In the genomic region with DNA sequence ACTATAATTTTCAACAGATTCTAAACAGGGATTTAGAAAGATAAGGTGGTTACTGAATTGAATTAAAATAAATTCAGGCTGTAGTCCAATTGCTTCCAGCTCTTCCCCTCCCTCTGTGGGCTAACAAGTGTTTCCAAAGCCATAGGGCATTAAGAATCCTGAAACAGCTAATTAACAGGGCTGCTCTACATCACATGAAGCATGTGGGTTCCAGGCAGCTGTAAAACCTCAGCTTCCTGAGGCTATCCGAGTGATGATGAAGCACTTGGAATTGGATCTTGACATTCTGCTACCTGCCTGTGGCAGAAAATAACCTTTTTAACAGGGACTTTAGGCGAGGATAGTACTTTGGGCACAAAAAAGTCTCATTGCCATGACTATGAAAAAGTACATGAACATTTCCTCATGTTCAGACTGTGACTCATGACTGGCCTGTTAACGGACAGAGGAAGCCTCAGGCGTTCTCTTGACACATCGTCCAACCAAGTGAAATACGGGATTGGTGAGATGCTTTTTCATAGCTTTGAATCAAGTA, we compare ENCODE assay signal across 12 cellular contexts.
DNase-seq lines count a peak whose midpoint lies in the region; ATAC-seq and TF ChIP-seq lines count a peak whose summit lies in the region.
"Had no signal": no experiment of that assay in that cellular context is flagged by ENCODE, and none has a peak within 500 bp of the region (broad histone marks: within the 10 kb centered on the region; RNA-seq: fewer than 3 reads in every experiment).

No MANE protein-coding gene starts in this region.

- H3K4me2 ChIP-seq in hepatocyte = no peak overlapping the region

- WGBS in hepatocyte (ENCODE audit: low lambda C conversion rate, missing lambda C conversion rate) = 55% methylated on average over 6 of the region's 6 CpGs

- no peak overlapping the region for H3K9ac ChIP-seq in adipocyte (ENCODE audit: low read length)

- intact Hi-C loops in activated CD4-positive, alpha-beta T cell treated with anti-CD3 and anti-CD28 coated beads, Interleukin-2, amount 10 ng/mL, durations not matched to agents 24 days and 14 days (cut with micrococcal nuclease) = no loop called here

- peaks cover 3% of the 10 kb centered on the region for H3K9me3 Mint-ChIP-seq in activated CD4-positive, alpha-beta T cell treated with anti-CD3 and anti-CD28 coated beads, Interleukin-2, amount 10 ng/mL, durations not matched to agents 24 days and 14 days
- no peaks in the 10 kb centered on the region for H3K9me3 Mint-ChIP-seq in activated naive CD8-positive, alpha-beta T cell treated with anti-CD3 and anti-CD28 coated beads, Interleukin-2, amount 50 U/mL, for 24 hours

- H3K9me3 ChIP-seq in adipocyte (ENCODE audit: control insufficient read depth, low read length) = no peaks in the 10 kb centered on the region
- H3K9me3 ChIP-seq in hepatocyte (ENCODE audit: low read depth) = no peaks in the 10 kb centered on the region
- H3K9me3 ChIP-seq: thoracic aorta had no signal

- peak overlapping the region; percentile 45 for H3K27ac ChIP-seq in hepatocyte
- H3K27ac ChIP-seq: thoracic aorta had no signal

- DNase-seq in activated CD4-positive, alpha-beta T cell treated with anti-CD3 and anti-CD28 coated beads, Interleukin-2, amount 10 ng/mL, durations not matched to agents 24 days and 14 days = peak; percentile 43
- DNase-seq in activated CD4-positive, alpha-beta T cell treated with anti-CD3 and anti-CD28 coated beads, Interleukin-2, amount 50 U/mL, for 4 hours = no peak
- peak; percentile 82 for DNase-seq in adipocyte (ENCODE audit: low read depth)
- DNase-seq in hepatocyte (ENCODE audit: low spot score) = peak; percentile 53
- DNase-seq in activated naive CD8-positive, alpha-beta T cell treated with anti-CD3 and anti-CD28 coated beads, Interleukin-2, amount 50 U/mL, for 24 hours = no peak
- DNase-seq in HuH-7 (ENCODE audit: low spot score) = no peak
- DNase-seq in NOMO-1 (lab: John Stamatoyannopoulos, UW; ENCODE audit: unreplicated experiment in 2 of 2) = no peak
- DNase-seq in T-helper 9 cell = no peak
- DNase-seq: activated CD8-positive, alpha-beta memory T cell treated with anti-CD3 and anti-CD28 coated beads, Interleukin-2, amount 50 U/mL, for 48 hours; central memory CD4-positive, alpha-beta T cell; nucleus accumbens had no signal

- H3K27me3 ChIP-seq in adipocyte (replicated peaks; ENCODE audit: control insufficient read depth, insufficient read depth, low read length) (peaks cover 5% of the 10 kb centered on the region), hepatocyte (no peaks in the 10 kb centered on the region)

- H3K79me2 ChIP-seq in hepatocyte = no peaks in the 10 kb centered on the region

- no peak overlapping the region for H3K4me3 ChIP-seq in adipocyte (ENCODE audit: low read length)
- no peak overlapping the region for H3K4me3 ChIP-seq in hepatocyte
- H3K4me3 ChIP-seq: thoracic aorta had no signal

- no peaks in the 10 kb centered on the region for H3K36me3 ChIP-seq in adipocyte (ENCODE audit: control insufficient read depth, insufficient read depth, low read length, severe bottlenecking)
- no peaks in the 10 kb centered on the region for H3K36me3 ChIP-seq in hepatocyte (replicated peaks; ENCODE audit: insufficient read depth, low read depth)
- H3K36me3 ChIP-seq: thoracic aorta had no signal

- H3K36me3 Mint-ChIP-seq in activated CD4-positive, alpha-beta T cell treated with anti-CD3 and anti-CD28 coated beads, Interleukin-2, amount 10 ng/mL, durations not matched to agents 24 days and 14 days (ENCODE audit: low read depth) = no peaks in the 10 kb centered on the region
- H3K36me3 Mint-ChIP-seq in activated naive CD8-positive, alpha-beta T cell treated with anti-CD3 and anti-CD28 coated beads, Interleukin-2, amount 50 U/mL, for 24 hours (ENCODE audit: low read depth) = no peaks in the 10 kb centered on the region

- H3K4me3 Mint-ChIP-seq in activated CD4-positive, alpha-beta T cell treated with anti-CD3 and anti-CD28 coated beads, Interleukin-2, amount 10 ng/mL, durations not matched to agents 24 days and 14 days = no peak overlapping the region
- H3K4me3 Mint-ChIP-seq in activated naive CD8-positive, alpha-beta T cell treated with anti-CD3 and anti-CD28 coated beads, Interleukin-2, amount 50 U/mL, for 24 hours = no peak overlapping the region

- H3K27ac Mint-ChIP-seq in activated CD4-positive, alpha-beta T cell treated with anti-CD3 and anti-CD28 coated beads, Interleukin-2, amount 10 ng/mL, durations not matched to agents 24 days and 14 days = no peak overlapping the region
- H3K27ac Mint-ChIP-seq in activated naive CD8-positive, alpha-beta T cell treated with anti-CD3 and anti-CD28 coated beads, Interleukin-2, amount 50 U/mL, for 24 hours = no peak overlapping the region

- H3K27me3 Mint-ChIP-seq in activated CD4-positive, alpha-beta T cell treated with anti-CD3 and anti-CD28 coated beads, Interleukin-2, amount 10 ng/mL, durations not matched to agents 24 days and 14 days = peaks cover 2% of the 10 kb centered on the region
- H3K27me3 Mint-ChIP-seq in activated naive CD8-positive, alpha-beta T cell treated with anti-CD3 and anti-CD28 coated beads, Interleukin-2, amount 50 U/mL, for 24 hours = peaks cover 12% of the 10 kb centered on the region

- H2AFZ ChIP-seq in hepatocyte = no peak overlapping the region

- peaks cover 15% of the 10 kb centered on the region for H3K4me1 Mint-ChIP-seq in activated CD4-positive, alpha-beta T cell treated with anti-CD3 and anti-CD28 coated beads, Interleukin-2, amount 10 ng/mL, durations not matched to agents 24 days and 14 days
- peaks cover 22% of the 10 kb centered on the region for H3K4me1 Mint-ChIP-seq in activated naive CD8-positive, alpha-beta T cell treated with anti-CD3 and anti-CD28 coated beads, Interleukin-2, amount 50 U/mL, for 24 hours

- no peaks in the 10 kb centered on the region for H3K9me2 ChIP-seq in hepatocyte (replicated peaks; ENCODE audit: insufficient read depth)

- no peaks in the 10 kb centered on the region for H4K20me1 ChIP-seq in hepatocyte (ENCODE audit: insufficient read depth, poor library complexity, severe bottlenecking)

- H3K4me1 ChIP-seq in adipocyte (ENCODE audit: control insufficient read depth, insufficient read depth, low read length) (no peaks in the 10 kb centered on the region), hepatocyte (ENCODE audit: insufficient read depth) (peaks cover 3% of the 10 kb centered on the region)

- TF ChIP-seq CTCF in hepatocyte (IDR thresholded peaks at IDR 0.05; ENCODE audit: poor library complexity) = no peak

- ATAC-seq in activated naive CD8-positive, alpha-beta T cell treated with anti-CD3 and anti-CD28 coated beads, Interleukin-2, amount 50 U/mL, for 24 hours = no peak

Comparison
In these comparisons a context has a peak if more than half of its experiments do, and no peak if none do; other contexts are left out.
1. DNase-seq: peak in activated CD4-positive, alpha-beta T cell treated with anti-CD3 and anti-CD28 coated beads, Interleukin-2, amount 10 ng/mL, durations not matched to agents 24 days and 14 days (single experiment), adipocyte (single experiment) and hepatocyte (single experiment); none in activated CD4-positive, alpha-beta T cell treated with anti-CD3 and anti-CD28 coated beads, Interleukin-2, amount 50 U/mL, for 4 hours (0 of 2), activated naive CD8-positive, alpha-beta T cell treated with anti-CD3 and anti-CD28 coated beads, Interleukin-2, amount 50 U/mL, for 24 hours (single experiment), HuH-7 (single experiment), NOMO-1 (0 of 2) and T-helper 9 cell (single experiment).